ENCODE assay signal across 8 cellular contexts in the genomic region with DNA sequence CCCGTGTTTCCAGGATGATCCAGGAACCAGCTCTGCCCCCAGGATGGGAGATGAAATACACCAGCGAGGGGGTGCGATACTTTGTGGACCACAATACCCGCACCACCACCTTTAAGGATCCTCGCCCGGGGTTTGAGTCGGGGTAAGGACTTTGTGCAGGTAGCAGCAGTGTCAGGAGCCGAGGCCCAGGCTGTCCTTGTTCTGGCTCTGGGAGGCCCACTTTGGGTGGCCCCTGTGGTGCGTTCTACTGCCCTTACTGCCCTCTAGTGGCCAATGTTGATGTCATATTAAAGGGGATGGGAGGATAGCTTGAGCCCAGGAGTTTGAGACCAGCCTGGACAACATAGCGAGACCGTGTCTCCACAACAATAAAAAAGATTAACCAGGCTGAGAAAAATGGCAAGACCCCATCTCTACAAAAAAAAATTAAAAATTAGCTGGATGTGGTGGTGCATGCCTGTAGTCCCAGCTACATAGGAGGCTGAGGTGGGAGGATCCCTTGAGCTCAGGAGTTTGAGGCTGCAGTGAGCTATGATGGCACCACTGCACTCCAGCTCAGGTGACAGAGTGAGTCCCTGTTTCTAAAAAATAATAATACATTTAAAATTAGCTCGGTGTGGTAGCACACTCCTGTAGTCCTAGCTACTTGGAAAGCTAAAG. TPM values are rescaled to one million over a fixed set of nuclear protein-coding genes. Genes with fewer than 3 reads are reported as not detected.
DNase-seq lines count a peak whose midpoint lies in the region; ATAC-seq, FAIRE-seq and TF ChIP-seq lines count a peak whose summit lies in the region.

No MANE protein-coding gene starts in this region.

- in situ Hi-C loops in K562 (cut with MboI), result no loop called here

- no peaks in the 10 kb centered on the region; the same call in 1 of the 2 replicates for H4K20me1 ChIP-seq in K562 (replicated peaks; ENCODE audit: control insufficient read depth, insufficient read depth, low read length)

- no TSS peak for BruUV-seq in K562 (replicated peaks; lab: Mats Ljungman, UMichigan)

- H3K9ac ChIP-seq in K562 (ENCODE audit: insufficient read depth in 1 of 2, low read depth in 2 of 2, low read length in 2 of 2), result no peak overlapping the region; a peak in 1 of 4 replicates

- no peak overlapping the region for H2AFZ ChIP-seq in K562 (ENCODE audit: low read depth, low read length)

- CTCF ChIA-PET in K562 (lab: Yijun Ruan, JAX; ENCODE audit: low intra/inter-chr PET ratio), result interaction anchor here (0.8 to 3.6 kb wide), 4 partner anchors 134 to 534 kb away, joined by 3 to 21 read pairs (median 4); no protein-coding TSS in a partner anchor

- no peaks in the 10 kb centered on the region for H3K9me3 ChIP-seq in K562 (replicated peaks; ENCODE audit: control insufficient read depth, insufficient read depth, low read depth, low read length)

- peak; percentile 65 to 82 for TF ChIP-seq RAD21 in K562 (CRISPR knock-in tag; conservative IDR thresholded peaks at IDR 0.05 in 1 of 2, IDR thresholded peaks at IDR 0.05 in 1 of 2)

- FAIRE-seq in K562 (lab: Jason Lieb, UNC), result peak; percentile 94

- no peak overlapping the region for H3K4me3 ChIP-seq in K562

- intact Hi-C loops in K562 (cut with micrococcal nuclease), result loop anchor here (1.0 to 5.0 kb wide), 2 partner anchors 134 to 223 kb away; no protein-coding TSS in a partner anchor
- intact Hi-C loops in posterior vena cava (cut with DNase I), result loop anchor here in 1 of 2 donors (5.0 to 10.0 kb wide), 2 partner anchors 133 to 1205 kb away; no protein-coding TSS in a partner anchor

- TF ChIP-seq EP300 in K562 (IDR thresholded peaks at IDR 0.05; ENCODE audit: low read length), result no peak

- peaks cover 2% of the 10 kb centered on the region for H3K9me1 ChIP-seq in K562 (ENCODE audit: control insufficient read depth, insufficient read depth, low read length)

- no peak overlapping the region for H3K4me2 ChIP-seq in K562 (ENCODE audit: insufficient read depth, low read length)

- H3K79me2 ChIP-seq in K562 (ENCODE audit: control insufficient read depth, insufficient read depth, low read length), result no peaks in the 10 kb centered on the region

- POLR2A ChIA-PET in K562 (lab: Yijun Ruan, JAX), result interaction anchor here (0.5 to 1.0 kb wide), 5 partner anchors 10 to 161 kb away, joined by 3 to 4 read pairs (median 3); no protein-coding TSS in a partner anchor

- TF ChIP-seq CTCF in K562 (IDR thresholded peaks at IDR 0.05 in 2 of 3, conservative IDR thresholded peaks at IDR 0.05 in 1 of 3; ENCODE audit: insufficient read depth in 2 of 3, low read depth in 1 of 3, low read length in 3 of 3), result peak; percentile 71 to 82 (median 75)

- H3K4me1 ChIP-seq in K562 (replicated peaks in 1 of 2; ENCODE audit: control insufficient read depth in 2 of 2, insufficient read depth in 2 of 2, low read length in 2 of 2), result 0 out of 5 replicates have a peak, but pooled peaks cover 0 to 3% of the 10 kb centered on the region in 2 experiments

- no peaks in the 10 kb centered on the region for H3K27me3 ChIP-seq in K562 (ENCODE audit: control insufficient read depth in 2 of 2, insufficient read depth in 2 of 2, low read length in 2 of 2)

- TF ChIP-seq POLR2A in K562 (conservative IDR thresholded peaks at IDR 0.05), result no peak

- DNase-seq in EL, result peak; percentile 71
- DNase-seq in HUDEP-2 (lab: John Stamatoyannopoulos, UW; ENCODE audit: unreplicated experiment in 76 of 76), result peak in 59 of 76 experiments; percentile 2 to 72 (median 29)
- peak; percentile 29 for DNase-seq in SW480 (ENCODE audit: low spot score)
- DNase-seq in K562 (ENCODE audit: extremely low read depth in 1 of 4, low spot score in 3 of 4), result peak; percentile 78 to 89 (median 84)
- DNase-seq in iPS DF 19.7 (ENCODE audit: low read depth, low spot score), result peak; percentile 40
- peak in 2 of 3 donors; percentile 20 to 63 for DNase-seq in stimulated activated CD4-positive, alpha-beta T cell treated with anti-CD3 and anti-CD28 coated beads, Interleukin-12 subunit alpha, Interleukin-12 subunit beta, amount 100 ng/mL, for 48 hours (ENCODE audit: low read depth in 2 of 3, low spot score in 1 of 3)
- DNase-seq in posterior vena cava (ENCODE audit: low spot score), result no peak
- no peak for DNase-seq in cerebellar nuclear complex (lab: John Stamatoyannopoulos, UW)

- 37% methylated on average over 12 of the region's 12 CpGs for WGBS in K562 (ENCODE audit: insufficient coverage, low coverage, missing lambda C conversion rate)

- no peak overlapping the region for H3K27ac ChIP-seq in K562 (ENCODE audit: extremely low read depth, low read depth, low read length)

- H3K36me3 ChIP-seq in K562 (ENCODE audit: control insufficient read depth, insufficient read depth, low read length), result peaks cover 26% of the 10 kb centered on the region; the same call in 1 of the 3 replicates

- peak; percentile 99 for ATAC-seq in K562

TF ChIP-seq in K562, 482 proteins besides CTCF, POLR2A, EP300 and RAD21 (continues in another document):
- TF ChIP-seq ZNF561 (CRISPR knock-in tag; conservative IDR thresholded peaks at IDR 0.05) (no peak), SAP30 (IDR thresholded peaks at IDR 0.05; ENCODE audit: borderline replicate concordance, insufficient read depth, low read depth, low read length, poor library complexity, severe bottlenecking) (no peak), STAG1 (CRISPR knock-in tag; IDR thresholded peaks at IDR 0.05; ENCODE audit: borderline replicate concordance) (peak; percentile 57; the same call in 1 of the 2 replicates), ATF1 (CRISPR knock-in tag; IDR thresholded peaks at IDR 0.05) (no peak), ATF1 (tag; IDR thresholded peaks at IDR 0.05) (no peak), FOXJ3 (CRISPR knock-in tag; IDR thresholded peaks at IDR 0.05) (no peak), RB1 (IDR thresholded peaks at IDR 0.05; ENCODE audit: low read depth) (peak; percentile 30; the same call in 1 of the 2 replicates)
- TF ChIP-seq, protein P1, sequence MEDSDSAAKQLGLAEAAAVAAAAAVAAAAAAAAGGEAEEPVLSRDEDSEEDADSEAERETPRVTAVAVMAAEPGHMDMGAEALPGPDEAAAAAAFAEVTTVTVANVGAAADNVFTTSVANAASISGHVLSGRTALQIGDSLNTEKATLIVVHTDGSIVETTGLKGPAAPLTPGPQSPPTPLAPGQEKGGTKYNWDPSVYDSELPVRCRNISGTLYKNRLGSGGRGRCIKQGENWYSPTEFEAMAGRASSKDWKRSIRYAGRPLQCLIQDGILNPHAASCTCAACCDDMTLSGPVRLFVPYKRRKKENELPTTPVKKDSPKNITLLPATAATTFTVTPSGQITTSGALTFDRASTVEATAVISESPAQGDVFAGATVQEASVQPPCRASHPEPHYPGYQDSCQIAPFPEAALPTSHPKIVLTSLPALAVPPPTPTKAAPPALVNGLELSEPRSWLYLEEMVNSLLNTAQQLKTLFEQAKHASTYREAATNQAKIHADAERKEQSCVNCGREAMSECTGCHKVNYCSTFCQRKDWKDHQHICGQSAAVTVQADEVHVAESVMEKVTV (CRISPR knock-in tag; IDR thresholded peaks at IDR 0.05), result peak; percentile 65
- TF ChIP-seq, protein P2, sequence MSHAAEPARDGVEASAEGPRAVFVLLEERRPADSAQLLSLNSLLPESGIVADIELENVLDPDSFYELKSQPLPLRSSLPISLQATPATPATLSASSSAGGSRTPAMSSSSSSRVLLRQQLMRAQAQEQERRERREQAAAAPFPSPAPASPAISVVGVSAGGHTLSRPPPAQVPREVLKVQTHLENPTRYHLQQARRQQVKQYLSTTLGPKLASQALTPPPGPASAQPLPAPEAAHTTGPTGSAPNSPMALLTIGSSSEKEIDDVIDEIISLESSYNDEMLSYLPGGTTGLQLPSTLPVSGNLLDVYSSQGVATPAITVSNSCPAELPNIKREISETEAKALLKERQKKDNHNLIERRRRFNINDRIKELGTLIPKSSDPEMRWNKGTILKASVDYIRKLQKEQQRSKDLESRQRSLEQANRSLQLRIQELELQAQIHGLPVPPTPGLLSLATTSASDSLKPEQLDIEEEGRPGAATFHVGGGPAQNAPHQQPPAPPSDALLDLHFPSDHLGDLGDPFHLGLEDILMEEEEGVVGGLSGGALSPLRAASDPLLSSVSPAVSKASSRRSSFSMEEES (CRISPR knock-in tag; IDR thresholded peaks at IDR 0.05), result no peak

RNA-seq across cellular contexts. Expression of a gene that starts 20.9 kb away (rescaled TPM):
- 3.9 and 7.1 TPM in 2 replicates for total RNA-seq in K562 (2011; cell fraction: chromatin; rRNA removed; ENCODE audit: low replicate concordance)
- 4.1 and 5.5 TPM in 2 replicates for total RNA-seq in K562 (2011; cell fraction: nucleolus; rRNA removed)
- 4.4 and 9.5 TPM in 2 replicates for total RNA-seq in K562 (2011; cell fraction: nucleoplasm; rRNA removed)
- total RNA-seq in K562 (2014; rRNA removed) (0.23 and 0.24 TPM in 2 replicates), K562 (2014; rRNA removed; fragmentation: Illumina TruSeq; extraction: Trizol) (0.06 and 0.33 TPM in 2 replicates), K562 (2015; rRNA removed; fragmentation: Illumina TruSeq; extraction: Trizol) (0.19 and 0.25 TPM in 2 replicates), K562 (2021) (0.27 and 0.29 TPM in 2 replicates), posterior vena cava (under 1 TPM in 1 of 2 donors, not detected in 1; 0.43 TPM)
- polyA plus RNA-seq in K562 (2011; rRNA removed) (0.17 and 0.28 TPM in 2 replicates), K562 (2014; fragmentation: Illumina TruSeq; extraction: Trizol) (0.13 and 0.22 TPM in 2 replicates), K562 (2014; fragmentation: Nextera tagmentation; extraction: Ambion mirVana) (not detected), K562 (2014; rRNA removed) (0.08 and 0.58 TPM in 2 replicates)
- polyA plus RNA-seq in K562 (2011; cell fraction: cytosol; rRNA removed), result 0.16 and 0.25 TPM in 2 replicates
- polyA plus RNA-seq in K562 (2011; cell fraction: nucleus; rRNA removed), result 2.0 and 2.5 TPM in 2 replicates
- polyA plus RNA-seq in K562 (2012), result 0.10 and 0.29 TPM in 2 replicates
- polyA minus RNA-seq in K562 (2011; rRNA and poly(A)+ RNA removed), result 0.27 TPM in 1 of 2 replicates, not detected in the other
- polyA minus RNA-seq in K562 (2011; cell fraction: cytosol; rRNA and poly(A)+ RNA removed), result not detected in 2 replicates
- polyA minus RNA-seq in K562 (2011; cell fraction: nucleus; rRNA and poly(A)+ RNA removed), result 1.2 and 1.7 TPM in 2 replicates

Comparison
In these comparisons a context has a peak if more than half of its experiments do, and no peak if none do; other contexts are left out.
1. DNase-seq: peak in EL (single experiment), HUDEP-2 (59 of 76), SW480 (single experiment), K562 (4 of 4), iPS DF 19.7 (single experiment) and stimulated activated CD4-positive, alpha-beta T cell treated with anti-CD3 and anti-CD28 coated beads, Interleukin-12 subunit alpha, Interleukin-12 subunit beta, amount 100 ng/mL, for 48 hours (2 of 3); none in posterior vena cava (single experiment) and cerebellar nuclear complex (0 of 2).